16 cellular contexts compared by ENCODE assay signal in the genomic region with DNA sequence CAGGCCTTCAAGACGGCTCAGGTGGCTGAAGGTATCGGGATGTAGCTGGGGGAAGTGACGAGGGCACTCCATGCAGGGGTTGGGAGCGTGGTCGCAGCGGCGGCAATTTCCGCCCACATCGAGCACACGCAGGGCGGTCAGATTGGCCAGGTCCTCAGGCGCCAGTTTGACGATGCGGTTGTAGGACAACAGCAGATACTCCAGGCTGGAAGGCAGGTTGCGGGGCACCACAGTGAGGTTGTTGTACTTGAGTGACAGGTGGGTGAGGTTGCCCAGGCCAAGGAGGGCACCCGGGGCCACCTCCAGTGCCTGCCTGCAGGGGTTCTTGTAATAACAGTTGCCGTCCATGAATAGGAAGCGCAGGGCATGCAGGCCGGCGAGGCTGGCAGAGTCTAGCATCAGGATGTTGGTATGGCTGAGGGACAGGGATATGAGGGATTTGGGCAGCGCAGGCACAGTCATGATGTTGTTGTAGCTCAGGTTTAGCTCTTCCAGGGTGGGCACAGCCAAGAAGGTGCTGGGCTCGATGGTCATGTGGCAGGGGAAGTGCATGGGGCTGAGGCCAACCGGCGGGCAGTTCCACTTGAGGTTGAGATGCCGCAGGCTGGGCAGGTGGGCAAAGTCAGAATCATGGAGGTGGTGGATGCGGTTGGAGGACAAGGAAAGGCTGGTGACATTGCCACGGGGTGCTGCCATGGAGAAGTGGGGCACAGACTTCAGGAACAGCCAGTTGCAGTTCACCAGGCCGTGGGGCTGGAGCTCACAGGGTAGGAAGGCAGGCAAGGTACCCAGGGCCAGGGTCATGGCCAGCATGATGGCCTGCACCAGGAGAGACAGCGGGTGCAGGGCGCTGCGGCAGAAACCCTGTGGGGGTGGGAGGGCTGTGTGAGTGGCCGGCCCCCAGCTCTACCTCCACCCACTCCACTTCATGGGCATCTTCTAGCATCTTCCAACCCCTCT. TPM values are rescaled to one million over a fixed set of nuclear protein-coding genes. Genes with fewer than 3 reads are reported as not detected.
A peak's percentile ranks its signal among the peaks of the same experiment; 100 is the strongest.
DNase-seq lines count a peak whose midpoint lies in the region; ATAC-seq and TF ChIP-seq lines count a peak whose summit lies in the region.
"Had no signal": no experiment of that assay in that cellular context is flagged by ENCODE, and none has a peak within 500 bp of the region (broad histone marks: within the 10 kb centered on the region; RNA-seq: fewer than 3 reads in every experiment).

No MANE protein-coding gene starts in this region.

- no peak for ATAC-seq in activated T-cell treated with anti-CD3 and anti-CD28 coated beads, Interleukin-2, amount 50 U/mL, for 72 hours (replicated peaks in 1 of 2)
- no peak for ATAC-seq in RWPE2 (ENCODE audit: low read depth)
- no peak for ATAC-seq in central memory CD8-positive, alpha-beta T cell (replicated peaks; ENCODE audit: extremely low read depth, poor library complexity, severe bottlenecking)
- no peak for ATAC-seq in stimulated activated naive CD8-positive, alpha-beta T cell treated with anti-CD3 and anti-CD28 coated beads, Interleukin-15, amount 100 ng/mL, for 72 hours
- ATAC-seq in GM21528 (IDR thresholded peaks at IDR 0.05; ENCODE audit: low FRiP score, unreplicated experiment): no peak
- no peak for ATAC-seq in HG02870 (IDR thresholded peaks at IDR 0.05; ENCODE audit: unreplicated experiment)

- no peak overlapping the region for H3K4me3 ChIP-seq in RWPE2 (ENCODE audit: severe bottlenecking)

- H3K27ac ChIP-seq in RWPE2 (ENCODE audit: poor library complexity, severe bottlenecking): no peak overlapping the region

- no peaks in the 10 kb centered on the region for H3K9me3 ChIP-seq in RWPE2 (ENCODE audit: severe bottlenecking)

- no peaks in the 10 kb centered on the region for H3K36me3 Mint-ChIP-seq in activated T-cell treated with anti-CD3 and anti-CD28 coated beads, Interleukin-2, amount 50 U/mL, for 72 hours (ENCODE audit: insufficient read depth in 2 of 2)
- peaks cover 7% of the 10 kb centered on the region for H3K36me3 Mint-ChIP-seq in central memory CD8-positive, alpha-beta T cell (ENCODE audit: insufficient read depth)

- no peaks in the 10 kb centered on the region for H3K4me1 ChIP-seq in RWPE2 (ENCODE audit: insufficient read depth, poor library complexity, severe bottlenecking)

- H3K4me1 Mint-ChIP-seq in activated T-cell treated with anti-CD3 and anti-CD28 coated beads, Interleukin-2, amount 50 U/mL, for 72 hours (ENCODE audit: low read depth): peaks cover 80% of the 10 kb centered on the region
- peaks cover 57% of the 10 kb centered on the region for H3K4me1 Mint-ChIP-seq in central memory CD8-positive, alpha-beta T cell
- H3K4me1 Mint-ChIP-seq in stimulated activated naive CD8-positive, alpha-beta T cell treated with anti-CD3 and anti-CD28 coated beads, Interleukin-15, amount 100 ng/mL, for 72 hours: peaks cover 98% of the 10 kb centered on the region

- TF ChIP-seq CTCF in RWPE2 (IDR thresholded peaks at IDR 0.05; ENCODE audit: poor library complexity, severe bottlenecking): no peak

- no peaks in the 10 kb centered on the region for H3K27me3 ChIP-seq in RWPE2 (ENCODE audit: insufficient read depth, poor library complexity, severe bottlenecking)

- H3K4me3 Mint-ChIP-seq in activated T-cell treated with anti-CD3 and anti-CD28 coated beads, Interleukin-2, amount 50 U/mL, for 72 hours: peak overlapping the region; percentile 81 to 88
- H3K4me3 Mint-ChIP-seq in central memory CD8-positive, alpha-beta T cell: peak overlapping the region; percentile 25
- peak overlapping the region; percentile 20 to 83 for H3K4me3 Mint-ChIP-seq in stimulated activated naive CD8-positive, alpha-beta T cell treated with anti-CD3 and anti-CD28 coated beads, Interleukin-15, amount 100 ng/mL, for 72 hours
- H3K4me3 Mint-ChIP-seq: nephron had no signal

- H3K36me3 ChIP-seq in RWPE2 (ENCODE audit: low read depth): no peaks in the 10 kb centered on the region

- H3K27me3 Mint-ChIP-seq in activated T-cell treated with anti-CD3 and anti-CD28 coated beads, Interleukin-2, amount 50 U/mL, for 72 hours (ENCODE audit: low read depth): no peaks in the 10 kb centered on the region
- no peaks in the 10 kb centered on the region for H3K27me3 Mint-ChIP-seq in central memory CD8-positive, alpha-beta T cell
- no peaks in the 10 kb centered on the region for H3K27me3 Mint-ChIP-seq in stimulated activated naive CD8-positive, alpha-beta T cell treated with anti-CD3 and anti-CD28 coated beads, Interleukin-15, amount 100 ng/mL, for 72 hours

- H3K9me3 Mint-ChIP-seq in activated T-cell treated with anti-CD3 and anti-CD28 coated beads, Interleukin-2, amount 50 U/mL, for 72 hours: no peaks in the 10 kb centered on the region
- no peaks in the 10 kb centered on the region for H3K9me3 Mint-ChIP-seq in central memory CD8-positive, alpha-beta T cell
- no peaks in the 10 kb centered on the region for H3K9me3 Mint-ChIP-seq in stimulated activated naive CD8-positive, alpha-beta T cell treated with anti-CD3 and anti-CD28 coated beads, Interleukin-15, amount 100 ng/mL, for 72 hours
- H3K9me3 Mint-ChIP-seq: nephron had no signal

- no peak for DNase-seq in activated T-cell treated with anti-CD3 and anti-CD28 coated beads, Interleukin-2, amount 50 U/mL, for 72 hours
- DNase-seq in activated T-cell treated with anti-CD3 and anti-CD28 coated beads for 4 hours: no peak
- peak; percentile 43 for DNase-seq in RWPE2 (ENCODE audit: low spot score)
- no peak for DNase-seq in central memory CD8-positive, alpha-beta T cell (ENCODE audit: low spot score in 2 of 2)
- DNase-seq in stimulated activated naive CD8-positive, alpha-beta T cell treated with anti-CD3 and anti-CD28 coated beads, Interleukin-15, amount 100 ng/mL, for 72 hours: no peak
- DNase-seq in epidermal melanocyte (ENCODE audit: insufficient read length, low spot score): no peak
- DNase-seq: activated CD4-positive, alpha-beta T cell treated with anti-CD3 and anti-CD28 coated beads for 48 hours; DMS 273 treated with DMSO at 0.1 percent for 48 hours; foreskin melanocyte; stimulated activated CD4-positive, alpha-beta T cell treated with anti-CD3 and anti-CD28 coated beads, Interleukin-1b, Interleukin-23, amount 100 ng/mL, for 48 hours; trophoblast cell had no signal

- peak overlapping the region; percentile 43 for H3K27ac Mint-ChIP-seq in activated T-cell treated with anti-CD3 and anti-CD28 coated beads, Interleukin-2, amount 50 U/mL, for 72 hours
- peak overlapping the region; percentile 64 for H3K27ac Mint-ChIP-seq in central memory CD8-positive, alpha-beta T cell (ENCODE audit: low read depth)
- H3K27ac Mint-ChIP-seq in stimulated activated naive CD8-positive, alpha-beta T cell treated with anti-CD3 and anti-CD28 coated beads, Interleukin-15, amount 100 ng/mL, for 72 hours: peak overlapping the region in 1 of 2 donors; percentile 86
- H3K27ac Mint-ChIP-seq: nephron had no signal

RNA-seq across cellular contexts. Expression of gene TLR9, which starts 1.7 kb away (rescaled TPM):
- total RNA-seq in activated T-cell treated with anti-CD3 and anti-CD28 coated beads, Interleukin-2, amount 50 U/mL, for 72 hours: 1 to 10 TPM; 1.2 to 2.3 TPM
- total RNA-seq: liver, RPMI7951 had no signal

RNA-seq across cellular contexts. Expression of gene TWF2, which starts 15.2 kb away (rescaled TPM):
- total RNA-seq in activated T-cell treated with anti-CD3 and anti-CD28 coated beads, Interleukin-2, amount 50 U/mL, for 72 hours: 100 to 1,000 TPM; 124 to 133 TPM

RNA-seq across cellular contexts. Expression of gene PPM1M, which starts 21.8 kb away (rescaled TPM):
- total RNA-seq in activated T-cell treated with anti-CD3 and anti-CD28 coated beads, Interleukin-2, amount 50 U/mL, for 72 hours: 100 to 1,000 TPM; 119 to 121 TPM

RNA-seq across cellular contexts. Expression of gene ALAS1, which starts 25.8 kb away (rescaled TPM):
- total RNA-seq in activated T-cell treated with anti-CD3 and anti-CD28 coated beads, Interleukin-2, amount 50 U/mL, for 72 hours: 10 to 100 TPM; 62.7 to 63.6 TPM

RNA-seq across cellular contexts. Expression of gene WDR82, which starts 54.7 kb away (rescaled TPM):
- 100 to 1,000 TPM; 113 to 120 TPM for total RNA-seq in activated T-cell treated with anti-CD3 and anti-CD28 coated beads, Interleukin-2, amount 50 U/mL, for 72 hours

Comparison
In these comparisons a context has a peak if more than half of its experiments do, and no peak if none do; other contexts are left out.
1. H3K4me3 Mint-ChIP-seq: peak in every context shown above with its lines; median percentile 84 in activated T-cell treated with anti-CD3 and anti-CD28 coated beads, Interleukin-2, amount 50 U/mL, for 72 hours; 52 in stimulated activated naive CD8-positive, alpha-beta T cell treated with anti-CD3 and anti-CD28 coated beads, Interleukin-15, amount 100 ng/mL, for 72 hours; 25 in central memory CD8-positive, alpha-beta T cell.